ENCODE assay signal across 28 cellular contexts in the genomic region with DNA sequence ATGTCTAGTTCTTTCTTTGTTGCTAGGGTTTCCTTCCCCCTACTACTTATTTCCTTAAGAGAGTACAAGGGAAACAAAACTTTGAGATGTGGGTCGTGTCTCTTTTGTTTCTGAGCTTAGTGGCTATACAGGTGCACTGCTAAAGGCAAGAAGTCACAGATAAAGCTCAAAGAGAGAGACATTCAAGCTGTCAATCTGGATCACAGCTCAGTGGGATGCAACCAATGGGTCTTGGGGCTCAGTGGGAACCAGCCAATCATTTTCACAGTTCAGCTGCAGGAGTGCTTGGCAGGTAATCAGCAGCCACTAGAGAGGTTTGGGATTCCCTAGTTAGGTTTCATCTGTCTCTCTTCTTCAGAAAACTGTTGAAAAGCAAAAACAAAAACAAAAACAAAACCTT.
"Had no signal": no experiment of that assay in that cellular context is flagged by ENCODE, and none has a peak within 500 bp of the region (broad histone marks: within the 10 kb centered on the region; RNA-seq: fewer than 3 reads in every experiment).

No MANE protein-coding gene starts in this region.

- H3K9me3 ChIP-seq: left lung, lower lobe of right lung, ovary, prostate gland, stomach, testis, thyroid gland, transverse colon, upper lobe of left lung, vagina had no signal

- H3K27me3 ChIP-seq: left lung, ovary, stomach, testis, thyroid gland, transverse colon, upper lobe of left lung, vagina had no signal

- H3K36me3 ChIP-seq: left lung, lower lobe of right lung, ovary, prostate gland, stomach, thyroid gland, transverse colon, upper lobe of left lung, vagina had no signal

- H3K4me3 ChIP-seq: left lung, lower lobe of right lung, ovary, prostate gland, skin epidermis, stomach, testis, thyroid gland, transverse colon, upper lobe of left lung, vagina had no signal

- H3K4me1 ChIP-seq: left lung, lower lobe of right lung, prostate gland, stomach, testis, thyroid gland, transverse colon, upper lobe of left lung, vagina had no signal

- H3K27ac ChIP-seq: left lung, lower lobe of right lung, ovary, prostate gland, skin epidermis, stomach, testis, thyroid gland, transverse colon, upper lobe of left lung, vagina had no signal

- DNase-seq: hypothalamus; immature natural killer cell; kidney; left colon; left lung; lower lobe of right lung; mammary epithelial cell; mesenchymal stem cell; naive B cell; natural killer cell; nephron progenitor cell; ovary; retina; right cardiac atrium; stimulated activated CD4-positive, alpha-beta T cell treated with anti-CD3 and anti-CD28 coated beads, Interleukin-12 subunit alpha, Interleukin-12 subunit beta, amount 100 ng/mL, for 4 hours; stimulated activated CD4-positive, alpha-beta T cell treated with anti-CD3 and anti-CD28 coated beads, Interleukin-15, amount 100 ng/mL, for 24 hours; stimulated activated CD4-positive, alpha-beta T cell treated with anti-CD3 and anti-CD28 coated beads, Interleukin-2, amount 100 ng/mL, for 24 hours; stimulated activated CD4-positive, alpha-beta T cell treated with anti-CD3 and anti-CD28 coated beads, Interleukin-4, amount 100 ng/mL, for 1 hour; stimulated activated naive B cell treated with anti-CD40 and anti-IgM and Interleukin-4, amounts not matched to agents 10 μg/mL and 1 μg/mL and 100 μg/mL, for 72 hours; stimulated activated naive CD8-positive, alpha-beta T cell treated with anti-CD3 and anti-CD28 coated beads, Interleukin-15, Interleukin-2, amounts not matched to agents 100 U/mL and 50 U/mL, for 24 hours; stomach; testis; thyroid gland; transverse colon; upper lobe of left lung had no signal
